Comparison of ENCODE assay signal across 7 cellular contexts in the genomic region with DNA sequence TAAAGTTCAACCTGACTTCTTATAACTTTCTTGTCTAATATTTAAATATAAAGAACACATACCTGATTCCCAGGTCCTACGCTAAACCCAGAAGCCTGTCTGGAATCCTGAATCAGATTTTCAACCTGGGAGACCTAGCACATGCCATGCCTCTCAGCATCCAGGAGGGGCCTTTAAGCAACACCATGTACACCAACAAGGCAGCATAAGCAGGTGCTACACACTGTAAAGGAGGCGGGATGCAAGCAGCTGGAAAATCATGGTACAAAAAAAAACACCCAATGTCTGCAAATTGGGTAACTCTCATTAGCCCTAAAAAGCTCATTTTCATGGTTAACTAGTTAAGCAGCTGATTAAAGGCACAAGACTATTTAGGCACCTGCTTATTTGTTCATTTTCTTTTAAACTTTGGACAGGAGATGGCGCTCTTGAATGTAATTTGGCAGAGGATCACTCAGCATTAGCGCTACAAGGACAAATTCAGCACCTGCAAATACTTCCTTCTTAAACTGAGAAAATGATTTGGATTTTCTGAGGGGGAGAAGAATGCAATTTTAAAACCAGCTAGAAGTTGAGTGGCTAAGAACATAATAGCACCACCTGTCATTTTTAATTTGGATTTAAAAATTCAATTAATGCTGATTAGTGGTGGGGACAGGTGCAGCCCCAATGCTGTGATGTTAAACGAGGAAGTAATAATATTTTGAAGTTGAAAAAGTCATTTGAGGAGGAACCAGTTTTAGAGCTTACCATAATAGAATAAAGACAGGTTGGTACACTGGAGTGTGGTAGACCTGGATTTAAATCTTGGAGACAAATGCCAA.
DNase-seq lines count a peak whose midpoint lies in the region; ATAC-seq, FAIRE-seq and TF ChIP-seq lines count a peak whose summit lies in the region.

No MANE protein-coding gene starts in this region.

- FAIRE-seq in H1 (lab: Jason Lieb, UNC), result peak; percentile 90

- H3F3A ChIP-seq in MM.1S (ENCODE audit: insufficient read depth, low read length), result no peaks in the 10 kb centered on the region

- peak; percentile 85 to 88 for TF ChIP-seq RAD21 in H1 (IDR thresholded peaks at IDR 0.05 in 1 of 2, conservative IDR thresholded peaks at IDR 0.05 in 1 of 2; ENCODE audit: low read depth in 2 of 2, low read length in 2 of 2)

- no peak overlapping the region for H3K18ac ChIP-seq in H1 (ENCODE audit: extremely low read depth, low read length)

- POLR2A ChIA-PET in Panc1 (lab: Charles Lee), result interaction anchor here (0.6 kb wide), 1 partner anchor 819 kb away, joined by 3 read pairs; no protein-coding TSS in a partner anchor
- POLR2A ChIA-PET in H1 (lab: Charles Lee; ENCODE audit: partially characterized antibody), result interaction anchor here (0.5 to 0.7 kb wide), 2 partner anchors 89 to 503 kb away, joined by 3 read pairs; no protein-coding TSS in a partner anchor
- POLR2A ChIA-PET in naive thymus-derived CD8-positive, alpha-beta T cell (lab: Charles Lee), result interaction anchor here (0.6 kb wide), 1 partner anchor 168 kb away, joined by 4 read pairs; no protein-coding TSS in a partner anchor

- no peak overlapping the region for H4K5ac ChIP-seq in H1 (ENCODE audit: insufficient read length, low read depth, low read length)

- peaks cover 0 to 9% (median 2%) of the 10 kb centered on the region in 4 donors for H3K4me1 Mint-ChIP-seq in naive thymus-derived CD8-positive, alpha-beta T cell

- BruUV-seq in Panc1 (replicated peaks; lab: Mats Ljungman, UMichigan), result no TSS peak

- no peak overlapping the region for H2BK12ac ChIP-seq in H1 (ENCODE audit: low read depth, low read length)

- no peak overlapping the region for H3K9ac ChIP-seq in MM.1S (ENCODE audit: low read length)
- no peak overlapping the region for H3K9ac ChIP-seq in H1 (replicated peaks in 1 of 4; ENCODE audit: extremely low read depth in 1 of 4, low read depth in 3 of 4, low read length in 3 of 4)

- H3K4me3 Mint-ChIP-seq in naive thymus-derived CD8-positive, alpha-beta T cell, result no peak overlapping the region

- no peak overlapping the region for H2BK120ac ChIP-seq in H1 (replicated peaks; ENCODE audit: low read depth, low read length)

- no peak overlapping the region for H2AK5ac ChIP-seq in H1 (ENCODE audit: low read depth, low read length)

- H3K27me3 Mint-ChIP-seq in naive thymus-derived CD8-positive, alpha-beta T cell, result peaks cover 0 to 3% (median 0%) of the 10 kb centered on the region in 5 donors

- H3K4me1 ChIP-seq in MM.1S (ENCODE audit: low read length), result no peaks in the 10 kb centered on the region
- H3K4me1 ChIP-seq in Panc1 (ENCODE audit: control insufficient read depth, insufficient read depth, low read length), result no peaks in the 10 kb centered on the region
- peaks cover 0 to 4% (median under 1%) of the 10 kb centered on the region in 4 experiments; a peak in 3 of 7 replicates for H3K4me1 ChIP-seq in H1 (replicated peaks in 1 of 4; ENCODE audit: control insufficient read depth in 3 of 4, insufficient read depth in 4 of 4, low read length in 3 of 4)
- H3K4me1 ChIP-seq in sigmoid colon, result no peaks in the 10 kb centered on the region

- H3K27ac Mint-ChIP-seq in naive thymus-derived CD8-positive, alpha-beta T cell, result no peak overlapping the region

- no peak overlapping the region for H3K4ac ChIP-seq in H1 (replicated peaks; ENCODE audit: insufficient read length, low read depth, low read length)

- no peak overlapping the region for H3K23ac ChIP-seq in H1 (ENCODE audit: insufficient read length)

- no peaks in the 10 kb centered on the region for H3K23me2 ChIP-seq in H1 (ENCODE audit: low read depth, low read length)

- no peaks in the 10 kb centered on the region for H3K27me3 ChIP-seq in MM.1S (replicated peaks; ENCODE audit: insufficient read depth, low read length)
- H3K27me3 ChIP-seq in Panc1 (ENCODE audit: control insufficient read depth, insufficient read depth, low read length), result 0 out of 2 replicates have a peak, but pooled peaks cover 4% of the 10 kb centered on the region
- no peaks in the 10 kb centered on the region for H3K27me3 ChIP-seq in H1 (replicated peaks in 1 of 4; ENCODE audit: control insufficient read depth in 3 of 4, extremely low read depth in 1 of 4, insufficient read depth in 3 of 4, low read length in 3 of 4)
- peaks cover 0 to 6% (median 0%) of the 10 kb centered on the region in 3 donors for H3K27me3 ChIP-seq in sigmoid colon

- no peak overlapping the region for H3K56ac ChIP-seq in H1 (replicated peaks; ENCODE audit: insufficient read length, low read depth, low read length)

- DNase-seq in DMS53 treated with DMSO at 0.1 percent for 48 hours (lab: John Stamatoyannopoulos, UW; ENCODE audit: unreplicated experiment) (peak; percentile 84), MM.1S (peak; percentile 80), Panc1 (ENCODE audit: low read depth, low spot score) (peak; percentile 43), H1 (ENCODE audit: low read depth in 1 of 2, low spot score in 2 of 2) (peak; percentile 31 to 55), sigmoid colon (no peak)
- DNase-seq in naive thymus-derived CD8-positive, alpha-beta T cell, result peak in 7 of 10 donors; percentile 4 to 80 (median 50)

- H3K27ac ChIP-seq in MM.1S (ENCODE audit: low read length) (no peak overlapping the region), Panc1 (ENCODE audit: low read length) (no peak overlapping the region), H1 (ENCODE audit: low read depth, low read length) (no peak overlapping the region), sigmoid colon (no peak overlapping the region)

- H4K8ac ChIP-seq in H1 (ENCODE audit: extremely low read depth, insufficient read depth, low read length), result no peak overlapping the region

- no peaks in the 10 kb centered on the region for H3K36me3 Mint-ChIP-seq in naive thymus-derived CD8-positive, alpha-beta T cell

- no peak overlapping the region for H2BK15ac ChIP-seq in H1 (ENCODE audit: low read length)

- H3K4me3 ChIP-seq in MM.1S (ENCODE audit: low read length) (no peak overlapping the region), Panc1 (ENCODE audit: low read depth in 2 of 2, low read length in 2 of 2) (no peak overlapping the region), H1 (ENCODE audit: extremely low read depth in 1 of 4, insufficient read depth in 2 of 4, low read depth in 3 of 4, low read length in 4 of 4) (no peak overlapping the region), sigmoid colon (no peak overlapping the region)

- 32% methylated on average over 5 of the region's 5 CpGs; no CpG with 5 or more reads in 1 of the 2 experiments for WGBS in H1 (ENCODE audit: extremely low coverage in 1 of 2, insufficient coverage in 1 of 2, insufficient read length in 1 of 2, insufficient replicate concordance in 2 of 2, low coverage in 1 of 2, low lambda C conversion rate in 2 of 2, missing lambda C conversion rate in 1 of 2), 2 experiments
- WGBS in sigmoid colon, 2 donors, result 22 to 31% methylated on average over 5 of the region's 5 CpGs

- H3K9me3 ChIP-seq in MM.1S (replicated peaks; ENCODE audit: insufficient read depth, low read length) (no peaks in the 10 kb centered on the region), Panc1 (ENCODE audit: control insufficient read depth, insufficient read depth, low read depth, low read length) (no peaks in the 10 kb centered on the region), H1 (ENCODE audit: insufficient read depth in 2 of 2, low read depth in 1 of 2, low read length in 1 of 2) (no peaks in the 10 kb centered on the region), sigmoid colon (no peaks in the 10 kb centered on the region)

- H3K4me2 ChIP-seq in MM.1S (ENCODE audit: low read depth, low read length), result no peak overlapping the region
- no peak overlapping the region for H3K4me2 ChIP-seq in H1 (ENCODE audit: insufficient read depth in 1 of 2, low read depth in 2 of 2, low read length in 2 of 2)

- H3K36me3 ChIP-seq in MM.1S (replicated peaks; ENCODE audit: insufficient read depth, low read length) (no peaks in the 10 kb centered on the region), Panc1 (ENCODE audit: control insufficient read depth, insufficient read depth, low read length) (no peaks in the 10 kb centered on the region), H1 (ENCODE audit: control insufficient read depth in 2 of 4, insufficient read depth in 4 of 4, low read length in 3 of 4) (no peaks in the 10 kb centered on the region), sigmoid colon (no peaks in the 10 kb centered on the region)

- TF ChIP-seq EP300 in H1 (IDR thresholded peaks at IDR 0.05; ENCODE audit: borderline replicate concordance in 1 of 2, low read depth in 2 of 2, low read length in 2 of 2) (no peak), sigmoid colon (IDR thresholded peaks at IDR 0.05) (no peak)

- TF ChIP-seq POLR2A in H1 (IDR thresholded peaks at IDR 0.05; ENCODE audit: control extremely low read depth in 1 of 2, low read depth in 2 of 2, low read length in 2 of 2) (no peak), sigmoid colon (IDR thresholded peaks at IDR 0.05) (no peak)

- no peak overlapping the region for H4K91ac ChIP-seq in H1 (replicated peaks; ENCODE audit: insufficient read length, low read length)

- CTCF ChIA-PET in Panc1 (lab: Charles Lee) (interaction anchor here (0.7 to 1.1 kb wide), 3 partner anchors 14 to 475 kb away, joined by 3 read pairs; no protein-coding TSS in a partner anchor), H1 (lab: Charles Lee; ENCODE audit: partially characterized antibody) (interaction anchor here (0.6 to 7.6 kb wide), 67 partner anchors 9 to 1136 kb away, joined by 3 to 66 read pairs (median 4); partner anchors contain the start of gene SPON1)

- no peak overlapping the region for H2BK20ac ChIP-seq in H1 (ENCODE audit: low read length)

- H3K79me2 ChIP-seq in MM.1S (ENCODE audit: low read length) (no peaks in the 10 kb centered on the region), H1 (ENCODE audit: control insufficient read depth in 1 of 2, insufficient read depth in 2 of 2, low read length in 2 of 2) (no peaks in the 10 kb centered on the region)

- in situ Hi-C loops in Panc1 (cut with HindIII; ENCODE audit: low pct_unique_long_range_greater_than_20kb, low sequenced_read_pairs), result no loop called here

- TF ChIP-seq CTCF in MM.1S (IDR thresholded peaks at IDR 0.05; ENCODE audit: low read length), result peak; percentile 62
- TF ChIP-seq CTCF in Panc1 (IDR thresholded peaks at IDR 0.05), result peak; percentile 63
- peak; percentile 1 to 68 (median 48) for TF ChIP-seq CTCF in H1 (IDR thresholded peaks at IDR 0.05; ENCODE audit: control extremely low read depth in 1 of 3, insufficient read depth in 1 of 3, low read depth in 1 of 3, low read length in 3 of 3)
- no peak for TF ChIP-seq CTCF in sigmoid colon (IDR thresholded peaks at IDR 0.05)

- intact Hi-C loops in Panc1 (cut with micrococcal nuclease; ENCODE audit: unreplicated experiment) (loop anchor here (2.0 to 10.0 kb wide), 2 partner anchors 182 to 476 kb away; no protein-coding TSS in a partner anchor), sigmoid colon (cut with DNase I) (no loop called here)

- H3K14ac ChIP-seq in H1 (ENCODE audit: insufficient read length), result no peak overlapping the region

- peak; percentile 75 for ATAC-seq in GM19395 (IDR thresholded peaks at IDR 0.05; ENCODE audit: unreplicated experiment)
- ATAC-seq in Panc1, result peak; percentile 74; the same call in 1 of the 2 replicates
- peak; percentile 79 to 85 for ATAC-seq in naive thymus-derived CD8-positive, alpha-beta T cell

- H3K9me2 ChIP-seq in MM.1S (replicated peaks; ENCODE audit: insufficient read depth, low read length), result no peaks in the 10 kb centered on the region

- no peaks in the 10 kb centered on the region for H3K9me3 Mint-ChIP-seq in naive thymus-derived CD8-positive, alpha-beta T cell

- no peaks in the 10 kb centered on the region for H3K79me1 ChIP-seq in H1 (ENCODE audit: low read depth, low read length)

- H2AFZ ChIP-seq in MM.1S (ENCODE audit: low read length) (no peak overlapping the region), H1 (ENCODE audit: low read length) (no peak overlapping the region)

- H2BK5ac ChIP-seq in H1 (ENCODE audit: low read depth, low read length), result no peak overlapping the region

- no peaks in the 10 kb centered on the region for H4K20me1 ChIP-seq in MM.1S (ENCODE audit: insufficient read depth, low read length)
- H4K20me1 ChIP-seq in H1 (replicated peaks in 1 of 2; ENCODE audit: control insufficient read depth in 1 of 2, insufficient read depth in 2 of 2, low read length in 2 of 2), result no peaks in the 10 kb centered on the region

Comparison
In these comparisons a context has a peak if more than half of its experiments do, and no peak if none do; other contexts are left out.
1. CTCF ChIP-seq: peak in MM.1S (single experiment), Panc1 (single experiment) and H1 (3 of 3); none in sigmoid colon (0 of 4).
2. Peak in every context shown above with its lines, with median percentiles within 50 percentile points of each other: ATAC-seq.